Comparison of ENCODE assay signal across 15 cellular contexts in genomic region chr1:53893999-53894636, GRCh38. TPM values are rescaled to one million over a fixed set of nuclear protein-coding genes. Genes with fewer than 3 reads are reported as not detected.
DNase-seq lines count a peak whose midpoint lies in the region; ATAC-seq and TF ChIP-seq lines count a peak whose summit lies in the region.
"Had no signal": no experiment of that assay in that cellular context is flagged by ENCODE, and none has a peak within 500 bp of the region (broad histone marks: within the 10 kb centered on the region; RNA-seq: fewer than 3 reads in every experiment).

Gene DIO1 (plus strand): TSS chr1:53894187. CDS start chr1:53894211, 24 bp downstream.

- no peaks in the 10 kb centered on the region; the same call in 1 of the 2 replicates for H3K4me1 ChIP-seq in HEK293 (ENCODE audit: control insufficient read depth, insufficient read depth, low read length)
- H3K4me1 ChIP-seq in fibroblast of lung (ENCODE audit: control insufficient read depth, extremely low read depth, insufficient read depth, low read length), result peaks cover 5% of the 10 kb centered on the region
- peaks cover 9% of the 10 kb centered on the region for H3K4me1 ChIP-seq in prostate gland (replicated peaks)
- peaks cover 26% of the 10 kb centered on the region for H3K4me1 ChIP-seq in GM23248 (ENCODE audit: insufficient read depth)

- H3K9me3 ChIP-seq in HEK293 (ENCODE audit: control insufficient read depth, insufficient read depth, low read depth, low read length), result no peaks in the 10 kb centered on the region
- no peaks in the 10 kb centered on the region for H3K9me3 ChIP-seq in fibroblast of lung (ENCODE audit: control insufficient read depth, insufficient read depth, low read depth, low read length)
- H3K9me3 ChIP-seq in prostate gland, result no peaks in the 10 kb centered on the region
- no peaks in the 10 kb centered on the region for H3K9me3 ChIP-seq in CD4-positive, alpha-beta T cell (ENCODE audit: control insufficient read depth, low read length)
- H3K9me3 ChIP-seq in GM23248 (ENCODE audit: low read depth), result no peaks in the 10 kb centered on the region
- H3K9me3 ChIP-seq: mucosa of descending colon, SJSA1 had no signal

- no peak within 1 kb of the TSS for H3K4me3 Mint-ChIP-seq in CD4-positive, alpha-beta T cell

- peaks cover 4% of the 10 kb centered on the region for H3K27me3 Mint-ChIP-seq in CD4-positive, alpha-beta T cell

- H3K9me3 Mint-ChIP-seq in CD4-positive, alpha-beta T cell, result no peaks in the 10 kb centered on the region

- H3K9me2 ChIP-seq in GM23248 (ENCODE audit: insufficient read depth), result no peaks in the 10 kb centered on the region

- peaks cover 11% of the 10 kb centered on the region for H3K36me3 Mint-ChIP-seq in CD4-positive, alpha-beta T cell (ENCODE audit: low read depth)

- H3K36me3 ChIP-seq in HEK293 (ENCODE audit: control insufficient read depth in 2 of 2, insufficient read depth in 1 of 2, low read length in 2 of 2) (no peaks in the 10 kb centered on the region), fibroblast of lung (ENCODE audit: control insufficient read depth, insufficient read depth, low read length) (no peaks in the 10 kb centered on the region), prostate gland (no peaks in the 10 kb centered on the region), GM23248 (ENCODE audit: low read depth) (no peaks in the 10 kb centered on the region)
- H3K36me3 ChIP-seq: SJSA1 had no signal

- H3F3A ChIP-seq in GM23248 (ENCODE audit: insufficient read depth), result peaks cover 37% of the 10 kb centered on the region

- intact Hi-C loops in prostate gland (cut with DNase I), result no loop called here
- intact Hi-C loops in CD4-positive, alpha-beta T cell (cut with DNase I, micrococcal nuclease), result loop anchor here in 1 of 2 experiments (5.0 kb wide), 1 partner anchor 868 kb away; the partner anchor contains the start of gene PARS2

- in situ Hi-C loops in GM23248 (cut with MboI), result no loop called here

- no peak for ATAC-seq in esophagus mucosa
- no peak for ATAC-seq in CD4-positive, alpha-beta T cell (ENCODE audit: poor library complexity)
- ATAC-seq: mucosa of descending colon had no signal

- POLR2A ChIA-PET in HEK293 (lab: Yijun Ruan, JAX), result no interaction called here
- POLR2A ChIA-PET in CD4-positive, alpha-beta T cell (lab: Charles Lee), result interaction anchor here (1.4 to 1.9 kb wide), 2 partner anchors 33 to 51 kb away, joined by 4 to 5 read pairs; partner anchors contain the start of gene IFT25

- WGBS in prostate gland, result 76% methylated on average over 14 of the region's 14 CpGs
- WGBS in GM23248 (ENCODE audit: low coverage in 1 of 2, low lambda C conversion rate in 2 of 2, missing lambda C conversion rate in 2 of 2), 2 experiments, result 79% methylated on average over 14 of the region's 14 CpGs

- H3K27ac ChIP-seq in HEK293 (ENCODE audit: extremely low read depth, low read depth, low read length) (no peak within 1 kb of the TSS), fibroblast of lung (ENCODE audit: insufficient read depth, low read length) (no peak within 1 kb of the TSS), prostate gland (peak within 1 kb of the TSS; percentile 53 to 68), GM23248 (no peak within 1 kb of the TSS)
- no peak within 1 kb of the TSS for H3K27ac ChIP-seq in CD4-positive, alpha-beta T cell (ENCODE audit: low read depth, low read length)
- H3K27ac ChIP-seq: SJSA1 had no signal

- H4K20me1 ChIP-seq in fibroblast of lung (ENCODE audit: control insufficient read depth, extremely low read depth, insufficient read depth, low read length), result no peaks in the 10 kb centered on the region
- H4K20me1 ChIP-seq in GM23248 (ENCODE audit: insufficient read depth), result no peaks in the 10 kb centered on the region

- CTCF ChIA-PET in HEK293 (lab: Yijun Ruan, JAX), result interaction anchor here (1.1 kb wide), 1 partner anchor 65 kb away, joined by 4 read pairs; no protein-coding TSS in a partner anchor
- CTCF ChIA-PET in CD4-positive, alpha-beta T cell (lab: Charles Lee), result no interaction called here

- TF ChIP-seq POLR2A in prostate gland (IDR thresholded peaks at IDR 0.05), result no peak

- TF ChIP-seq CTCF in HEK293 (tag by site-specific recombination; IDR thresholded peaks at IDR 0.05) (no peak), fibroblast of lung (conservative IDR thresholded peaks at IDR 0.05 in 1 of 2, IDR thresholded peaks at IDR 0.05 in 1 of 2; ENCODE audit: low read depth in 1 of 2, low read length in 2 of 2) (no peak), prostate gland (IDR thresholded peaks at IDR 0.05) (no peak)
- TF ChIP-seq CTCF in CD4-positive, alpha-beta T cell (IDR thresholded peaks at IDR 0.05), result no peak

- H3K27ac Mint-ChIP-seq in CD4-positive, alpha-beta T cell, result no peak within 1 kb of the TSS

- H3K27me3 ChIP-seq in fibroblast of lung (ENCODE audit: control insufficient read depth, insufficient read depth, low read length) (no peaks in the 10 kb centered on the region), prostate gland (replicated peaks; ENCODE audit: insufficient read depth) (no peaks in the 10 kb centered on the region), GM23248 (replicated peaks; ENCODE audit: insufficient read depth) (no peaks in the 10 kb centered on the region)
- H3K27me3 ChIP-seq in CD4-positive, alpha-beta T cell (ENCODE audit: control insufficient read depth, insufficient read depth, low read length), result no peaks in the 10 kb centered on the region
- H3K27me3 ChIP-seq: SJSA1 had no signal

- H3K9ac ChIP-seq in fibroblast of lung (ENCODE audit: insufficient read depth, low read length) (no peak within 1 kb of the TSS), GM23248 (no peak within 1 kb of the TSS)

- H3K4me3 ChIP-seq in HEK293 (ENCODE audit: low read depth, low read length) (no peak within 1 kb of the TSS), fibroblast of lung (replicated peaks in 1 of 4; ENCODE audit: control extremely low read depth in 1 of 4, insufficient read depth in 1 of 4, low read depth in 3 of 4, low read length in 4 of 4) (no peak within 1 kb of the TSS), prostate gland (no peak within 1 kb of the TSS), GM23248 (no peak within 1 kb of the TSS)
- H3K4me3 ChIP-seq: mucosa of descending colon, SJSA1 had no signal

- peaks cover 2% of the 10 kb centered on the region for H3K79me2 ChIP-seq in fibroblast of lung (ENCODE audit: control insufficient read depth, insufficient read depth, low read length)
- no peaks in the 10 kb centered on the region for H3K79me2 ChIP-seq in GM23248 (ENCODE audit: insufficient read depth)

- peak within 1 kb of the TSS; percentile 53 for H2AFZ ChIP-seq in fibroblast of lung (ENCODE audit: low read length)
- no peak within 1 kb of the TSS for H2AFZ ChIP-seq in GM23248

- H3K4me2 ChIP-seq in fibroblast of lung (ENCODE audit: extremely low read depth, insufficient read depth, low read length) (peak within 1 kb of the TSS; percentile 19), GM23248 (ENCODE audit: unreplicated experiment) (no peak within 1 kb of the TSS)

- peaks cover 18% of the 10 kb centered on the region for H3K4me1 Mint-ChIP-seq in CD4-positive, alpha-beta T cell (ENCODE audit: low read depth)

- DNase-seq in activated CD4-positive, alpha-beta T cell treated with anti-CD3 and anti-CD28 coated beads for 48 hours, result peak; percentile 24
- DNase-seq in activated CD4-positive, alpha-beta T cell treated with anti-CD3 and anti-CD28 coated beads for 1 hour, result no peak
- DNase-seq in fibroblast of lung (ENCODE audit: low read depth in 2 of 2) (no peak), prostate gland (ENCODE audit: low spot score) (no peak), GM23248 (no peak)
- no peak for DNase-seq in CD4-positive, alpha-beta T cell
- DNase-seq: activated effector memory CD4-positive, alpha-beta T cell treated with anti-CD3 and anti-CD28 coated beads, Interleukin-2, amount 50 U/mL, for 16 hours; cortex of kidney; erythroblast had no signal

TF ChIP-seq in HEK293, 187 proteins besides CTCF, POLR2A, EP300 and RAD21:
- TF ChIP-seq ZBTB17 (tag by site-specific recombination; IDR thresholded peaks at IDR 0.05) (peak; percentile 65), ZNF266 (tag by site-specific recombination; IDR thresholded peaks at IDR 0.05; ENCODE audit: low read depth) (no peak)
- TF ChIP-seq, protein P1, sequence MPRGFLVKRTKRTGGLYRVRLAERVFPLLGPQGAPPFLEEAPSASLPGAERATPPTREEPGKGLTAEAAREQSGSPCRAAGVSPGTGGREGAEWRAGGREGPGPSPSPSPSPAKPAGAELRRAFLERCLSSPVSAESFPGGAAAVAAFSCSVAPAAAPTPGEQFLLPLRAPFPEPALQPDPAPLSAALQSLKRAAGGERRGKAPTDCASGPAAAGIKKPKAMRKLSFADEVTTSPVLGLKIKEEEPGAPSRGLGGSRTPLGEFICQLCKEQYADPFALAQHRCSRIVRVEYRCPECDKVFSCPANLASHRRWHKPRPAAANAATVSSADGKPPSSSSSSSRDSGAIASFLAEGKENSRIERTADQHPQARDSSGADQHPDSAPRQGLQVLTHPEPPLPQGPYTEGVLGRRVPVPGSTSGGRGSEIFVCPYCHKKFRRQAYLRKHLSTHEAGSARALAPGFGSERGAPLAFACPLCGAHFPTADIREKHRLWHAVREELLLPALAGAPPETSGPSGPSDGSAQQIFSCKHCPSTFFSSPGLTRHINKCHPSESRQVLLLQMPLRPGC (tag by site-specific recombination; IDR thresholded peaks at IDR 0.05), result no peak

RNA-seq across cellular contexts. Expression of gene DIO1, which starts in this region (rescaled TPM):
- total RNA-seq in fibroblast of lung, result not detected in 2 replicates
- not detected in 2 replicates for polyA plus RNA-seq in fibroblast of lung
- polyA plus RNA-seq in fibroblast of lung (2012), result not detected in 2 replicates
- polyA minus RNA-seq in fibroblast of lung (ENCODE audit: low replicate concordance), result not detected in 2 replicates
- total RNA-seq in prostate gland, result under 1 TPM in 1 of 2 donors, not detected in 1; 0.23 TPM
- not detected for total RNA-seq in esophagus mucosa
- total RNA-seq in CD4-positive, alpha-beta T cell, result not detected
- total RNA-seq in GM23248 (2014; rRNA removed; shearing (Covaris generic)), result not detected in 2 replicates
- not detected in 2 replicates for polyA plus RNA-seq in GM23248 (2016; fragmentation: Nextera tagmentation; extraction: Ambion mirVana)
- total RNA-seq: kidney epithelial cell, mucosa of descending colon, posterior vena cava, SJSA1 had no signal

Comparison
In these comparisons a context has a peak if more than half of its experiments do, and no peak if none do; other contexts are left out.
1. H3K27ac ChIP-seq: peak in prostate gland (2 of 2); none in HEK293 (single experiment), fibroblast of lung (single experiment), CD4-positive, alpha-beta T cell (single experiment) and GM23248 (single experiment).